ENCODE assay signal across 8 cellular contexts in the genomic region with DNA sequence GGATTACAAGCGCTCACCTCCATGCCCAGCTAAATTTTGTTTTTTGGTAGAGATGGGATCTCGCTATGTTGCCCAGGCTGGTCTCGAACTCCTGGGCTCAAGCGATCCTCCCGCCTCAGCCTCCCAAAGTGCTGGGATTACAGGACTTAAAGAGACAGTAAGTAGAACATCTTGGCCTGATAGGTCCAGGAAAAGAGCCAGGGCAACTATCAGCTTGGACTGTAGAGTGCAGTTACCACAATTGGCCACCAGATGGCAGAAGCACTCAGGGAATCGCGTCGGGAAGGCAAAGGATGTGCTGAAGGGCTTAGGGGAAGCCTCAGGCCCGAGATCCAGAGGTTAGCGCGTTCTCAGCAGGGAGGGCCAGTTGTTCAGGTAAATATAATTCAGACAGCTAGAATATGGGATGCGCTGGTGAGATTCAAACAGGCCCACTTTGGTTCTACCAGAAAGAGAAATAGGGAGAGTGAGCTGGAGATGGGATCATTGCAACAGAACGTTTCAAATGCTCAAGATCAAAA. TPM values are rescaled to one million over a fixed set of nuclear protein-coding genes. Genes with fewer than 3 reads are reported as not detected.
DNase-seq lines count a peak whose midpoint lies in the region; ATAC-seq and TF ChIP-seq lines count a peak whose summit lies in the region.

No MANE protein-coding gene starts in this region.

- H3K4me3 Mint-ChIP-seq in CD4-positive, alpha-beta T cell, result no peak overlapping the region
- peak overlapping the region in 1 of 8 donors; percentile 26 for H3K4me3 Mint-ChIP-seq in naive B cell
- H3K4me3 Mint-ChIP-seq in stimulated activated effector memory CD8-positive, alpha-beta T cell treated with anti-CD3 and anti-CD28 coated beads, Interleukin-12 subunit alpha, Interleukin-12 subunit beta, amount 100 ng/mL, for 72 hours, result peak overlapping the region; percentile 25

- TF ChIP-seq CTCF in CD4-positive, alpha-beta T cell (IDR thresholded peaks at IDR 0.05), result peak; percentile 97

- H3K27me3 Mint-ChIP-seq in CD4-positive, alpha-beta T cell, result peaks cover 11% of the 10 kb centered on the region
- peaks cover 14 to 35% (median 25%) of the 10 kb centered on the region in 3 donors for H3K27me3 Mint-ChIP-seq in naive B cell

- H3K27ac Mint-ChIP-seq in CD4-positive, alpha-beta T cell, result no peak overlapping the region
- H3K27ac Mint-ChIP-seq in naive B cell, result peak overlapping the region in 2 of 6 donors; percentile 36 to 57
- peak overlapping the region; percentile 4 for H3K27ac Mint-ChIP-seq in stimulated activated effector memory CD8-positive, alpha-beta T cell treated with anti-CD3 and anti-CD28 coated beads, Interleukin-12 subunit alpha, Interleukin-12 subunit beta, amount 100 ng/mL, for 72 hours

- intact Hi-C loops in CD4-positive, alpha-beta T cell (cut with DNase I, micrococcal nuclease), result loop anchor here (1.0 to 10.0 kb wide), 6 partner anchors 233 to 1043 kb away; no protein-coding TSS in a partner anchor

- no peaks in the 10 kb centered on the region for H3K27me3 ChIP-seq in CD4-positive, alpha-beta T cell (ENCODE audit: control insufficient read depth, insufficient read depth, low read length)

- H3K9me3 Mint-ChIP-seq in CD4-positive, alpha-beta T cell, result no peaks in the 10 kb centered on the region
- no peaks in the 10 kb centered on the region for H3K9me3 Mint-ChIP-seq in naive B cell
- H3K9me3 Mint-ChIP-seq in stimulated activated effector memory CD8-positive, alpha-beta T cell treated with anti-CD3 and anti-CD28 coated beads, Interleukin-12 subunit alpha, Interleukin-12 subunit beta, amount 100 ng/mL, for 72 hours, result no peaks in the 10 kb centered on the region

- CTCF ChIA-PET in CD4-positive, alpha-beta T cell (lab: Charles Lee), result interaction anchor here (0.6 to 1.7 kb wide), 14 partner anchors 11 to 1043 kb away, joined by 3 to 26 read pairs (median 3); no protein-coding TSS in a partner anchor

- POLR2A ChIA-PET in CD4-positive, alpha-beta T cell (lab: Charles Lee), result no interaction called here

- TF ChIP-seq POLR2A in erythroblast (IDR thresholded peaks at IDR 0.05; ENCODE audit: low read length), result no peak

- ATAC-seq in CD4-positive, alpha-beta T cell (ENCODE audit: poor library complexity), result peak; percentile 64
- ATAC-seq in GM19324 (IDR thresholded peaks at IDR 0.05; ENCODE audit: low FRiP score, unreplicated experiment), result peak; percentile 55
- peak; percentile 72 for ATAC-seq in HG03460 (IDR thresholded peaks at IDR 0.05; ENCODE audit: unreplicated experiment)
- peak; percentile 32 to 60 for ATAC-seq in naive B cell (ENCODE audit: low read depth in 2 of 2)
- ATAC-seq in stimulated activated effector memory CD8-positive, alpha-beta T cell treated with anti-CD3 and anti-CD28 coated beads, Interleukin-12 subunit alpha, Interleukin-12 subunit beta, amount 100 ng/mL, for 72 hours, result peak; percentile 72

- peaks cover 7% of the 10 kb centered on the region for H3K4me1 Mint-ChIP-seq in CD4-positive, alpha-beta T cell (ENCODE audit: low read depth)
- peaks cover 4 to 6% (median 5%) of the 10 kb centered on the region in 3 donors for H3K4me1 Mint-ChIP-seq in naive B cell
- H3K4me1 Mint-ChIP-seq in stimulated activated effector memory CD8-positive, alpha-beta T cell treated with anti-CD3 and anti-CD28 coated beads, Interleukin-12 subunit alpha, Interleukin-12 subunit beta, amount 100 ng/mL, for 72 hours, result peaks cover 9% of the 10 kb centered on the region

- H3K27ac ChIP-seq in CD4-positive, alpha-beta T cell (ENCODE audit: low read depth, low read length), result no peak overlapping the region

- H3K36me3 Mint-ChIP-seq in CD4-positive, alpha-beta T cell (ENCODE audit: low read depth), result no peaks in the 10 kb centered on the region
- H3K36me3 Mint-ChIP-seq in naive B cell, result no peaks in the 10 kb centered on the region
- no peaks in the 10 kb centered on the region for H3K36me3 Mint-ChIP-seq in stimulated activated effector memory CD8-positive, alpha-beta T cell treated with anti-CD3 and anti-CD28 coated beads, Interleukin-12 subunit alpha, Interleukin-12 subunit beta, amount 100 ng/mL, for 72 hours

- peak; percentile 23 to 64 (median 49) for DNase-seq in CD4-positive, alpha-beta T cell
- DNase-seq in NOMO-1 treated with dmso at 0.1 percent for 144 hours (lab: John Stamatoyannopoulos, UW; ENCODE audit: unreplicated experiment), result peak; percentile 9
- DNase-seq in activated CD8-positive, alpha-beta memory T cell treated with anti-CD3 and anti-CD28 coated beads, Interleukin-2, amount 50 U/mL, for 24 hours (ENCODE audit: extremely low read depth), result peak; percentile 13
- peak; percentile 50 to 79 for DNase-seq in erythroblast (lab: John Stamatoyannopoulos, UW)
- peak; percentile 39 for DNase-seq in naive B cell
- peak; percentile 64 to 84 for DNase-seq in stimulated activated effector memory CD8-positive, alpha-beta T cell treated with anti-CD3 and anti-CD28 coated beads, Interleukin-12 subunit alpha, Interleukin-12 subunit beta, amount 100 ng/mL, for 72 hours (ENCODE audit: low spot score in 2 of 2)

- no peaks in the 10 kb centered on the region for H3K9me3 ChIP-seq in CD4-positive, alpha-beta T cell (ENCODE audit: control insufficient read depth, low read length)

RNA-seq across cellular contexts. Expression of a gene that starts 21.5 kb away (rescaled TPM):
- not detected for total RNA-seq in CD4-positive, alpha-beta T cell
- polyA plus RNA-seq in naive B cell (ENCODE audit: low read depth in 6 of 6), result not detected

Comparison
In these comparisons a context has a peak if more than half of its experiments do, and no peak if none do; other contexts are left out.
1. DNase-seq: peak in every context shown above with its lines; median percentile 74 in stimulated activated effector memory CD8-positive, alpha-beta T cell treated with anti-CD3 and anti-CD28 coated beads, Interleukin-12 subunit alpha, Interleukin-12 subunit beta, amount 100 ng/mL, for 72 hours; 64 in erythroblast; 49 in CD4-positive, alpha-beta T cell; 39 in naive B cell; 13 in activated CD8-positive, alpha-beta memory T cell treated with anti-CD3 and anti-CD28 coated beads, Interleukin-2, amount 50 U/mL, for 24 hours; 9 in NOMO-1 treated with dmso at 0.1 percent for 144 hours.